Comparison of ENCODE assay signal across 22 cellular contexts in genomic region chr21:35062016-35062415, GRCh38.
"Had no signal": no experiment of that assay in that cellular context is flagged by ENCODE, and none has a peak within 500 bp of the region (broad histone marks: within the 10 kb centered on the region; RNA-seq: fewer than 3 reads in every experiment).

No MANE protein-coding gene starts in this region.

- H3K4me3 ChIP-seq: colonic mucosa, gastroesophageal sphincter, heart left ventricle, hepatocyte, left lung, lower lobe of right lung, mucosa of descending colon had no signal

- H3K27ac ChIP-seq: colonic mucosa, epithelial cell of prostate, foreskin keratinocyte, gastroesophageal sphincter, heart left ventricle, hepatocyte, left lung, lower lobe of right lung had no signal

- H3K36me3 Mint-ChIP-seq: immature natural killer cell, mesothelial cell of epicardium, naive B cell had no signal

- H3K9me3 Mint-ChIP-seq: dendritic cell treated with granulocyte-macrophage colony-stimulating factor and Interleukin-4, amounts not matched to agents 40 ng/mL and 50 ng/mL, for 4 days; effector memory CD8-positive, alpha-beta T cell; endodermal cell; immature natural killer cell; naive B cell had no signal

- H3K4me3 Mint-ChIP-seq: dendritic cell treated with granulocyte-macrophage colony-stimulating factor and Interleukin-4, amounts not matched to agents 40 ng/mL and 50 ng/mL, for 4 days; effector memory CD8-positive, alpha-beta T cell; endodermal cell; immature natural killer cell; mesothelial cell of epicardium; naive B cell had no signal

- H3K4me2 ChIP-seq: hepatocyte had no signal

- H2AFZ ChIP-seq: hepatocyte had no signal

- H3K36me3 ChIP-seq: colonic mucosa, gastroesophageal sphincter, heart left ventricle, left lung, lower lobe of right lung had no signal

- H3K9me3 ChIP-seq: colonic mucosa, gastroesophageal sphincter, heart left ventricle, left lung, lower lobe of right lung, mucosa of descending colon had no signal

- ATAC-seq: effector memory CD8-positive, alpha-beta T cell; foreskin keratinocyte; gastroesophageal sphincter; heart left ventricle; left cardiac atrium; left lung; left ventricle myocardium superior; lower lobe of right lung; mucosa of descending colon had no signal

- H3K4me1 ChIP-seq: colonic mucosa, gastroesophageal sphincter, heart left ventricle, left lung, lower lobe of right lung had no signal

- H3K27ac Mint-ChIP-seq: dendritic cell treated with granulocyte-macrophage colony-stimulating factor and Interleukin-4, amounts not matched to agents 40 ng/mL and 50 ng/mL, for 4 days; effector memory CD8-positive, alpha-beta T cell; endodermal cell; immature natural killer cell; mesothelial cell of epicardium; naive B cell had no signal

- DNase-seq: colonic mucosa; cortex of kidney; effector CD8-positive, alpha-beta T cell; effector memory CD8-positive, alpha-beta T cell; erythroblast; foreskin keratinocyte; heart left ventricle; hypothalamus; immature natural killer cell; left cardiac atrium; left lung; left ventricle myocardium superior; lower lobe of right lung; mesenchymal stem cell; mucosa of descending colon; naive B cell had no signal

- H3K79me2 ChIP-seq: hepatocyte had no signal

- H3K27me3 ChIP-seq: colonic mucosa, foreskin keratinocyte, gastroesophageal sphincter, hepatocyte, left lung had no signal
